10 cellular contexts compared by ENCODE assay signal in the genomic region with DNA sequence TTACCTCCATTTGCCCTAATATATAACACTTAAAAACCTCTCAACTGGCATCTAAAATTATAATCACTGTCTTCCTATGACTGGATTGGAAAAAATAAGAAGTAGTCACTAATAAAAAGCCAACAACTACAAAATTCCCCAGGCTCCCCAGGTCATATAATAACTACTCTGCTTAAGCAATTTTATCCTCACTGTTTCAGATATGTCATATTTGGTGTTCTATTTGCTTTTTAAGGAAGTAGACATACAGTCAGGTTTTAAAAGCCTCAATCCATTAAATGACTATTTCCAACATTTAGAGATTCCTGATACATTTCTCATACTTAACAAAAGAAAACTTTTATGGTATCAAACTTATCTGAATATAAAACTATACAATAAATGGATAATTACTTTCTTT. TPM values are rescaled to one million over a fixed set of nuclear protein-coding genes. Genes with fewer than 3 reads are reported as not detected.
A peak's percentile ranks its signal among the peaks of the same experiment; 100 is the strongest.
DNase-seq lines count a peak whose midpoint lies in the region; ATAC-seq and TF ChIP-seq lines count a peak whose summit lies in the region.
"Had no signal": no experiment of that assay in that cellular context is flagged by ENCODE, and none has a peak within 500 bp of the region (broad histone marks: within the 10 kb centered on the region; RNA-seq: fewer than 3 reads in every experiment).

No MANE protein-coding gene starts in this region.

- H3K36me3 Mint-ChIP-seq in glutamatergic neuron (ENCODE audit: unreplicated experiment), result no peaks in the 10 kb centered on the region

- no peak overlapping the region for H2AFZ ChIP-seq in ACC112 (ENCODE audit: low read length, unreplicated experiment)

- no peaks in the 10 kb centered on the region for H3K27me3 ChIP-seq in ACC112 (ENCODE audit: insufficient read depth, low read length)
- H3K27me3 ChIP-seq in SJCRH30, result no peaks in the 10 kb centered on the region
- H3K27me3 ChIP-seq: uterus had no signal

- H3K4me1 Mint-ChIP-seq in glutamatergic neuron (ENCODE audit: low read depth, unreplicated experiment), result peaks cover 11% of the 10 kb centered on the region

- peaks cover 7% of the 10 kb centered on the region; the same call in 1 of the 2 replicates for H3K36me3 ChIP-seq in ACC112 (ENCODE audit: insufficient read depth, low read length)
- H3K36me3 ChIP-seq in SJCRH30, result peaks cover 30% of the 10 kb centered on the region
- H3K36me3 ChIP-seq: uterus had no signal

- peaks cover 11% of the 10 kb centered on the region for H3K4me1 ChIP-seq in ACC112 (ENCODE audit: control insufficient read depth, insufficient read depth, low read length, unreplicated experiment)
- H3K4me1 ChIP-seq in SJCRH30, result peaks cover 10% of the 10 kb centered on the region; the same call in 1 of the 2 replicates

- TF ChIP-seq CTCF in glutamatergic neuron (IDR thresholded peaks at IDR 0.05; ENCODE audit: partially characterized antibody, unreplicated experiment), result no peak

- no peaks in the 10 kb centered on the region for H3K9me3 ChIP-seq in SJCRH30 (replicated peaks)
- H3K9me3 ChIP-seq: uterus had no signal

- ATAC-seq in GM19035 (IDR thresholded peaks at IDR 0.05; ENCODE audit: unreplicated experiment), result no peak

- peaks cover 8% of the 10 kb centered on the region for H3K9me3 Mint-ChIP-seq in glutamatergic neuron (ENCODE audit: unreplicated experiment)

- peak overlapping the region; percentile 88 for H3K4me3 ChIP-seq in ACC112 (ENCODE audit: low read depth, low read length)
- peak overlapping the region; percentile 74 for H3K4me3 ChIP-seq in SJCRH30

- DNase-seq in GF-D8 (lab: John Stamatoyannopoulos, UW), result peak; percentile 44
- DNase-seq in SJCRH30, result no peak
- no peak for DNase-seq in glutamatergic neuron
- no peak for DNase-seq in NCI-H2081 treated with DMSO at 0.1 percent for 48 hours (lab: John Stamatoyannopoulos, UW)
- DNase-seq in NCI-H128 (lab: John Stamatoyannopoulos, UW; ENCODE audit: unreplicated experiment), result no peak
- DNase-seq in dermis blood vessel endothelial cell, result no peak
- DNase-seq: stimulated activated CD4-positive, alpha-beta T cell treated with anti-CD3 and anti-CD28 coated beads, Interleukin-2, amount 100 ng/mL, for 24 hours; uterus had no signal

- H3K27ac ChIP-seq in ACC112 (ENCODE audit: low read depth, low read length) (no peak overlapping the region), SJCRH30 (no peak overlapping the region)

- peaks cover 69% of the 10 kb centered on the region for H3K79me2 ChIP-seq in ACC112 (ENCODE audit: control insufficient read depth, insufficient read depth, low read length, unreplicated experiment)

- peaks cover 7% of the 10 kb centered on the region for H3K27me3 Mint-ChIP-seq in glutamatergic neuron (ENCODE audit: unreplicated experiment)

- H3K4me3 Mint-ChIP-seq in glutamatergic neuron (ENCODE audit: unreplicated experiment), result peak overlapping the region; percentile 40

- no peak overlapping the region for H3K27ac Mint-ChIP-seq in glutamatergic neuron (ENCODE audit: unreplicated experiment)

RNA-seq across cellular contexts. Expression of a gene that starts 2.4 kb away (rescaled TPM):
- 454 and 459 TPM in 2 replicates for total RNA-seq in SJCRH30 (2014; rRNA removed; shearing (Covaris generic))
- total RNA-seq in glutamatergic neuron (ENCODE audit: unreplicated experiment) (180 TPM), dermis blood vessel endothelial cell (158 and 274 TPM in 2 replicates)

RNA-seq across cellular contexts. Expression of a gene that starts 39.9 kb away (rescaled TPM):
- total RNA-seq in SJCRH30 (2014; rRNA removed; shearing (Covaris generic)), result 37.3 and 42.7 TPM in 2 replicates
- 11.4 TPM for total RNA-seq in glutamatergic neuron (ENCODE audit: unreplicated experiment)
- total RNA-seq in dermis blood vessel endothelial cell, result 18.5 and 30.9 TPM in 2 replicates

RNA-seq across cellular contexts. Expression of a gene that starts 49.0 kb away (rescaled TPM):
- total RNA-seq in SJCRH30 (2014; rRNA removed; shearing (Covaris generic)), result 4,792 and 5,450 TPM in 2 replicates
- total RNA-seq in glutamatergic neuron (ENCODE audit: unreplicated experiment) (1,460 TPM), dermis blood vessel endothelial cell (3,103 and 4,000 TPM in 2 replicates)
